7 cellular contexts compared by ENCODE assay signal in genomic region chr1:63740432-63740831, GRCh38.
"Had no signal": no experiment of that assay in that cellular context is flagged by ENCODE, and none has a peak within 500 bp of the region (broad histone marks: within the 10 kb centered on the region; RNA-seq: fewer than 3 reads in every experiment).

No MANE protein-coding gene starts in this region.

- DNase-seq: GM23248, GOT3, H9, HCEC 1CT, KBM-7 had no signal

- H3K4me3 ChIP-seq: GM23248 had no signal

- H3K27ac ChIP-seq: GM23248, HL-60 had no signal

- ATAC-seq: HepG2 had no signal
